In genomic region chrX:44961817-44962607, GRCh38 we compare ENCODE assay signal across 15 cellular contexts.
DNase-seq lines count a peak whose midpoint lies in the region; ATAC-seq and TF ChIP-seq lines count a peak whose summit lies in the region.
"Had no signal": no experiment of that assay in that cellular context is flagged by ENCODE, and none has a peak within 500 bp of the region (broad histone marks: within the 10 kb centered on the region; RNA-seq: fewer than 3 reads in every experiment).

No MANE protein-coding gene starts in this region.

- peaks cover 44% of the 10 kb centered on the region for H3K4me1 Mint-ChIP-seq in activated CD8-positive, alpha-beta T cell treated with anti-CD3 and anti-CD28 coated beads for 36 hours (ENCODE audit: low read depth)
- H3K4me1 Mint-ChIP-seq in activated CD8-positive, alpha-beta T cell treated with anti-CD3 and anti-CD28 coated beads, Interleukin-2, amount 10 ng/mL, durations not matched to agents 7 days and 5 days (ENCODE audit: low read depth): peaks cover 16% of the 10 kb centered on the region
- H3K4me1 Mint-ChIP-seq in central memory CD8-positive, alpha-beta T cell: peaks cover 46% of the 10 kb centered on the region

- no peak for TF ChIP-seq CTCF in activated CD8-positive, alpha-beta T cell treated with anti-CD3 and anti-CD28 coated beads for 36 hours (IDR thresholded peaks at IDR 0.05)
- TF ChIP-seq CTCF in left ventricle myocardium inferior (IDR thresholded peaks at IDR 0.05; ENCODE audit: borderline replicate concordance) (no peak), right atrium auricular region (IDR thresholded peaks at IDR 0.05) (no peak), body of pancreas (IDR thresholded peaks at IDR 0.05) (no peak)

- intact Hi-C loops in activated CD8-positive, alpha-beta T cell treated with anti-CD3 and anti-CD28 coated beads for 36 hours (cut with micrococcal nuclease): no loop called here
- intact Hi-C loops in left ventricle myocardium inferior (cut with micrococcal nuclease): no loop called here
- intact Hi-C loops in body of pancreas (cut with DNase I): no loop called here

- H3K36me3 ChIP-seq in left ventricle myocardium inferior (no peaks in the 10 kb centered on the region), right atrium auricular region (peaks cover 13% of the 10 kb centered on the region), body of pancreas (replicated peaks in 1 of 2; ENCODE audit: insufficient read depth in 1 of 2, low read depth in 2 of 2) (no peaks in the 10 kb centered on the region)

- CTCF ChIA-PET in activated CD8-positive, alpha-beta T cell treated with anti-CD3 and anti-CD28 coated beads for 36 hours (lab: Charles Lee): no interaction called here
- CTCF ChIA-PET in activated CD8-positive, alpha-beta T cell treated with anti-CD3 and anti-CD28 coated beads, Interleukin-2, amount 10 ng/mL, durations not matched to agents 7 days and 5 days (lab: Charles Lee): no interaction called here

- no peaks in the 10 kb centered on the region for H3K27me3 Mint-ChIP-seq in activated CD8-positive, alpha-beta T cell treated with anti-CD3 and anti-CD28 coated beads for 36 hours
- no peaks in the 10 kb centered on the region for H3K27me3 Mint-ChIP-seq in activated CD8-positive, alpha-beta T cell treated with anti-CD3 and anti-CD28 coated beads, Interleukin-2, amount 10 ng/mL, durations not matched to agents 7 days and 5 days (ENCODE audit: low read depth)
- no peaks in the 10 kb centered on the region for H3K27me3 Mint-ChIP-seq in central memory CD8-positive, alpha-beta T cell

- H3K27ac ChIP-seq in left ventricle myocardium inferior (replicated peaks) (peak overlapping the region; percentile 70), right atrium auricular region (peak overlapping the region in 1 of 2 donors; percentile 39), body of pancreas (no peak overlapping the region)
- H3K27ac ChIP-seq: BLaER1 had no signal

- POLR2A ChIA-PET in activated CD8-positive, alpha-beta T cell treated with anti-CD3 and anti-CD28 coated beads for 36 hours (lab: Charles Lee): no interaction called here
- POLR2A ChIA-PET in activated CD8-positive, alpha-beta T cell treated with anti-CD3 and anti-CD28 coated beads, Interleukin-2, amount 10 ng/mL, durations not matched to agents 7 days and 5 days (lab: Charles Lee): no interaction called here

- H3K27ac Mint-ChIP-seq in activated CD8-positive, alpha-beta T cell treated with anti-CD3 and anti-CD28 coated beads for 36 hours: peak overlapping the region; percentile 15
- H3K27ac Mint-ChIP-seq in activated CD8-positive, alpha-beta T cell treated with anti-CD3 and anti-CD28 coated beads, Interleukin-2, amount 10 ng/mL, durations not matched to agents 7 days and 5 days: no peak overlapping the region
- H3K27ac Mint-ChIP-seq in central memory CD8-positive, alpha-beta T cell (ENCODE audit: low read depth): peak overlapping the region; percentile 59

- H3K4me3 Mint-ChIP-seq in activated CD8-positive, alpha-beta T cell treated with anti-CD3 and anti-CD28 coated beads for 36 hours: no peak overlapping the region
- no peak overlapping the region for H3K4me3 Mint-ChIP-seq in activated CD8-positive, alpha-beta T cell treated with anti-CD3 and anti-CD28 coated beads, Interleukin-2, amount 10 ng/mL, durations not matched to agents 7 days and 5 days
- H3K4me3 Mint-ChIP-seq in central memory CD8-positive, alpha-beta T cell: no peak overlapping the region

- WGBS in body of pancreas, 2 donors: 87 to 90% methylated on average over 6 of the region's 6 CpGs

- ATAC-seq in activated CD8-positive, alpha-beta T cell treated with anti-CD3 and anti-CD28 coated beads for 36 hours: no peak
- no peak for ATAC-seq in activated CD8-positive, alpha-beta T cell treated with anti-CD3 and anti-CD28 coated beads, Interleukin-2, amount 10 ng/mL, durations not matched to agents 7 days and 5 days
- ATAC-seq in central memory CD8-positive, alpha-beta T cell (replicated peaks; ENCODE audit: extremely low read depth, poor library complexity, severe bottlenecking): no peak
- ATAC-seq in body of pancreas: no peak
- ATAC-seq in HG02763 (IDR thresholded peaks at IDR 0.05; ENCODE audit: unreplicated experiment): no peak

- H3K27me3 ChIP-seq in left ventricle myocardium inferior (ENCODE audit: low read depth): no peaks in the 10 kb centered on the region
- H3K27me3 ChIP-seq in right atrium auricular region: no peaks in the 10 kb centered on the region
- H3K27me3 ChIP-seq in body of pancreas: no peaks in the 10 kb centered on the region
- H3K27me3 ChIP-seq: BLaER1 had no signal

- peaks cover 16% of the 10 kb centered on the region for H3K36me3 Mint-ChIP-seq in activated CD8-positive, alpha-beta T cell treated with anti-CD3 and anti-CD28 coated beads for 36 hours (ENCODE audit: low read depth)
- H3K36me3 Mint-ChIP-seq in activated CD8-positive, alpha-beta T cell treated with anti-CD3 and anti-CD28 coated beads, Interleukin-2, amount 10 ng/mL, durations not matched to agents 7 days and 5 days (ENCODE audit: low read depth): peaks cover 35% of the 10 kb centered on the region
- peaks cover 10% of the 10 kb centered on the region for H3K36me3 Mint-ChIP-seq in central memory CD8-positive, alpha-beta T cell (ENCODE audit: insufficient read depth)

- no peak for TF ChIP-seq POLR2A in body of pancreas (IDR thresholded peaks at IDR 0.05)

- no peaks in the 10 kb centered on the region for H3K9me3 ChIP-seq in left ventricle myocardium inferior (replicated peaks)
- no peaks in the 10 kb centered on the region for H3K9me3 ChIP-seq in right atrium auricular region
- H3K9me3 ChIP-seq in body of pancreas: no peaks in the 10 kb centered on the region

- peaks cover 3% of the 10 kb centered on the region for H3K9me3 Mint-ChIP-seq in activated CD8-positive, alpha-beta T cell treated with anti-CD3 and anti-CD28 coated beads for 36 hours
- H3K9me3 Mint-ChIP-seq in activated CD8-positive, alpha-beta T cell treated with anti-CD3 and anti-CD28 coated beads, Interleukin-2, amount 10 ng/mL, durations not matched to agents 7 days and 5 days (ENCODE audit: insufficient read depth): no peaks in the 10 kb centered on the region
- H3K9me3 Mint-ChIP-seq in central memory CD8-positive, alpha-beta T cell: no peaks in the 10 kb centered on the region

- H3K4me1 ChIP-seq in left ventricle myocardium inferior (peaks cover 49% of the 10 kb centered on the region), right atrium auricular region (peaks cover 0 to 40% of the 10 kb centered on the region in 2 donors), body of pancreas (no peaks in the 10 kb centered on the region)
- H3K4me1 ChIP-seq: BLaER1 had no signal

- no peak overlapping the region for H3K4me3 ChIP-seq in left ventricle myocardium inferior
- H3K4me3 ChIP-seq in right atrium auricular region: no peak overlapping the region
- no peak overlapping the region for H3K4me3 ChIP-seq in body of pancreas
- H3K4me3 ChIP-seq: BLaER1 had no signal

- DNase-seq in activated CD8-positive, alpha-beta T cell treated with anti-CD3 and anti-CD28 coated beads for 36 hours: no peak
- no peak for DNase-seq in activated CD8-positive, alpha-beta T cell treated with anti-CD3 and anti-CD28 coated beads, Interleukin-2, amount 10 ng/mL, durations not matched to agents 7 days and 5 days
- DNase-seq in left ventricle myocardium inferior (no peak), right atrium auricular region (ENCODE audit: low spot score) (no peak), body of pancreas (no peak), DMS 273 (lab: John Stamatoyannopoulos, UW; ENCODE audit: unreplicated experiment) (no peak)
- no peak for DNase-seq in central memory CD8-positive, alpha-beta T cell (ENCODE audit: low spot score in 2 of 2)
- DNase-seq: 8988T, COR-L47, H7, NCI-H187 treated with DMSO at 0.1 percent for 48 hours, NCI-H446, NCI-H774 had no signal
